Comparison of ENCODE assay signal across 11 cellular contexts in the genomic region with DNA sequence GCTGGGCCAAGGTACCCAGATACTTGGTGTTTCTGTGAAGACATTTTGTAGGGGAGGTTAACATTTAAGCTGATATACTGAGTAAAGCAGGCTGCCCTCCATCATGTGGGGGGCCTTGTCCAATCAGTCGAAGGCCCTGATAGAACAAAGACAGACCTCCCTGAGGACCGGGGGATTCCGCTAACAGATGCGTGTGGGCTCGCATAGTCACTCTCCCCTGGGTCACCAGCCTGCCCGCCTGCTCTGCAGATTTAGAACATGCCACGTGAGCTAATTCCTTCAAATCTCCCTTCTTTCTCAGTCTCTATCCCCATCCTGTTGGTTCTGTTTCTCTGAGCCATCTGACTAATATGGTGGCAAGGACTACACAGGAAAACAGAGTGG.
DNase-seq lines count a peak whose midpoint lies in the region; TF ChIP-seq lines count a peak whose summit lies in the region.
"Had no signal": no experiment of that assay in that cellular context is flagged by ENCODE, and none has a peak within 500 bp of the region (broad histone marks: within the 10 kb centered on the region; RNA-seq: fewer than 3 reads in every experiment).

No MANE protein-coding gene starts in this region.

- peak overlapping the region; percentile 56 for H3K27ac ChIP-seq in WERI-Rb-1
- H3K27ac ChIP-seq: 22Rv1 had no signal

- H3K9me3 ChIP-seq in WERI-Rb-1 (ENCODE audit: severe bottlenecking): peaks cover 3% of the 10 kb centered on the region

- peaks cover 7% of the 10 kb centered on the region for H3K36me3 ChIP-seq in WERI-Rb-1

- DNase-seq in NCI-H82 (lab: John Stamatoyannopoulos, UW): peak; percentile 25
- DNase-seq in NCI-H82 treated with DMSO at 0.1 percent for 48 hours (lab: John Stamatoyannopoulos, UW; ENCODE audit: unreplicated experiment): no peak
- peak; percentile 71 for DNase-seq in D341Med (ENCODE audit: low spot score)
- DNase-seq in WERI-Rb-1: peak; percentile 72
- no peak for DNase-seq in NCI-H526 (lab: John Stamatoyannopoulos, UW)
- DNase-seq in posterior vena cava (ENCODE audit: low spot score): no peak
- DNase-seq: C1 segment of cervical spinal cord, COR-L47, DMS79 had no signal

- no peak for TF ChIP-seq CTCF in WERI-Rb-1 (IDR thresholded peaks at IDR 0.05; ENCODE audit: low read depth, low read length)

- no peaks in the 10 kb centered on the region for H3K27me3 ChIP-seq in WERI-Rb-1 (ENCODE audit: insufficient read depth, low read depth, severe bottlenecking)

- intact Hi-C loops in posterior vena cava (cut with DNase I): loop anchor here (5.0 kb wide), 2 partner anchors 83 to 217 kb away; no protein-coding TSS in a partner anchor

- H3K4me3 ChIP-seq in WERI-Rb-1 (ENCODE audit: low read depth, low read length): no peak overlapping the region
- H3K4me3 ChIP-seq: GM23338 had no signal

Comparison
In these comparisons a context has a peak if more than half of its experiments do, and no peak if none do; other contexts are left out.
1. DNase-seq: peak in NCI-H82 (single experiment), D341Med (single experiment) and WERI-Rb-1 (single experiment); none in NCI-H82 treated with DMSO at 0.1 percent for 48 hours (single experiment), NCI-H526 (0 of 2) and posterior vena cava (single experiment).